In the genomic region with DNA sequence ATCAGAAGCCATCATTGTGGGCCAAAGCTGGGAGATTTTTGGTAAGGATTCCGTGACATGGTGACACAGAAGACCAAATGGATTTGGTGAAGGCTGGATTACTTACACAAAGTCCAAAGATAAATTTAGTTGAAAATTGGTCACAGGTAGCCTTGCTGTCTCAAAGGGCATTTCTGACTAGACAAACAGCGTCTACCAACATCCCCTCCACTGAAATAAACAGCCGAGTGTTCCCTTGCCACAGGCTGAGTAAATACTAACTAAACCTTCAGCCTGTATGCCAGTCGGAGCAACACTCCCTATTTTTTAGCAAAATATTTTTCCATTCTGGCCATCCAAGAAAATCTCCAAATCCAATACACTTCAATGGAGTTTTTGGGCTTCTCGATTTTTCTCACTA, we compare ENCODE assay signal across 20 cellular contexts.
"Had no signal": no experiment of that assay in that cellular context is flagged by ENCODE, and none has a peak within 500 bp of the region (broad histone marks: within the 10 kb centered on the region; RNA-seq: fewer than 3 reads in every experiment).

No MANE protein-coding gene starts in this region.

- H3K4me3 ChIP-seq: esophagus muscularis mucosa, gastrocnemius medialis, heart right ventricle, left ventricle myocardium inferior, lung, neural progenitor cell, ovary, right atrium auricular region, suprapubic skin, tibial artery had no signal

- H3K4me2 ChIP-seq: neural progenitor cell had no signal

- H3K4me1 Mint-ChIP-seq: immature natural killer cell; naive thymus-derived CD8-positive, alpha-beta T cell; stimulated activated effector memory CD8-positive, alpha-beta T cell treated with anti-CD3 and anti-CD28 coated beads, Interleukin-12 subunit alpha, Interleukin-12 subunit beta, amount 100 ng/mL, for 72 hours had no signal

- H3K36me3 ChIP-seq: esophagus muscularis mucosa, gastrocnemius medialis, heart right ventricle, left ventricle myocardium inferior, neural progenitor cell, ovary, right atrium auricular region, suprapubic skin, tibial artery had no signal

- H3K9me3 Mint-ChIP-seq: dendritic cell treated with granulocyte-macrophage colony-stimulating factor and Interleukin-4, amounts not matched to agents 40 ng/mL and 50 ng/mL, for 4 days; effector memory CD8-positive, alpha-beta T cell; immature natural killer cell; naive thymus-derived CD8-positive, alpha-beta T cell; stimulated activated effector memory CD8-positive, alpha-beta T cell treated with anti-CD3 and anti-CD28 coated beads, Interleukin-12 subunit alpha, Interleukin-12 subunit beta, amount 100 ng/mL, for 72 hours had no signal

- DNase-seq: effector memory CD8-positive, alpha-beta T cell; gastrocnemius medialis; heart right ventricle; immature natural killer cell; left ventricle myocardium inferior; mesendoderm; naive thymus-derived CD8-positive, alpha-beta T cell; nucleus accumbens; ovary; stimulated activated CD4-positive, alpha-beta T cell treated with anti-CD3 and anti-CD28 coated beads, Interleukin-4, amount 100 ng/mL, for 1 hour; stimulated activated CD8-positive, alpha-beta memory T cell treated with anti-CD3 and anti-CD28 coated beads, Interleukin-4, amount 100 ng/mL, for 48 hours; stimulated activated naive CD8-positive, alpha-beta T cell treated with anti-CD3 and anti-CD28 coated beads, Interleukin-15, Interleukin-2, amounts not matched to agents 100 U/mL and 50 U/mL, for 24 hours; tibial artery had no signal

- H3K4me3 Mint-ChIP-seq: dendritic cell treated with granulocyte-macrophage colony-stimulating factor and Interleukin-4, amounts not matched to agents 40 ng/mL and 50 ng/mL, for 4 days; effector memory CD8-positive, alpha-beta T cell; immature natural killer cell; naive thymus-derived CD8-positive, alpha-beta T cell; neural progenitor cell; stimulated activated effector memory CD8-positive, alpha-beta T cell treated with anti-CD3 and anti-CD28 coated beads, Interleukin-12 subunit alpha, Interleukin-12 subunit beta, amount 100 ng/mL, for 72 hours had no signal

- H3K36me3 Mint-ChIP-seq: immature natural killer cell; naive thymus-derived CD8-positive, alpha-beta T cell; stimulated activated effector memory CD8-positive, alpha-beta T cell treated with anti-CD3 and anti-CD28 coated beads, Interleukin-12 subunit alpha, Interleukin-12 subunit beta, amount 100 ng/mL, for 72 hours had no signal

- H3K9me3 ChIP-seq: esophagus muscularis mucosa, gastrocnemius medialis, left ventricle myocardium inferior, ovary, right atrium auricular region, suprapubic skin, tibial artery had no signal

- H3K27me3 Mint-ChIP-seq: dendritic cell treated with granulocyte-macrophage colony-stimulating factor and Interleukin-4, amounts not matched to agents 40 ng/mL and 50 ng/mL, for 4 days had no signal

- H3K27ac ChIP-seq: esophagus muscularis mucosa, gastrocnemius medialis, heart right ventricle, left ventricle myocardium inferior, neural progenitor cell, ovary, right atrium auricular region, suprapubic skin, tibial artery had no signal

- ATAC-seq: effector memory CD8-positive, alpha-beta T cell; gastrocnemius medialis; heart right ventricle; naive thymus-derived CD8-positive, alpha-beta T cell; stimulated activated effector memory CD8-positive, alpha-beta T cell treated with anti-CD3 and anti-CD28 coated beads, Interleukin-12 subunit alpha, Interleukin-12 subunit beta, amount 100 ng/mL, for 72 hours; stimulated activated naive CD8-positive, alpha-beta T cell treated with anti-CD3 and anti-CD28 coated beads, Interleukin-15, Interleukin-2, amounts not matched to agents 100 U/mL and 50 U/mL, for 24 hours had no signal

- H3K4me1 ChIP-seq: esophagus muscularis mucosa, gastrocnemius medialis, left ventricle myocardium inferior, right atrium auricular region had no signal

- H3K9ac ChIP-seq: neural progenitor cell had no signal

- H3K27ac Mint-ChIP-seq: dendritic cell treated with granulocyte-macrophage colony-stimulating factor and Interleukin-4, amounts not matched to agents 40 ng/mL and 50 ng/mL, for 4 days; effector memory CD8-positive, alpha-beta T cell; immature natural killer cell; naive thymus-derived CD8-positive, alpha-beta T cell; neural progenitor cell; stimulated activated effector memory CD8-positive, alpha-beta T cell treated with anti-CD3 and anti-CD28 coated beads, Interleukin-12 subunit alpha, Interleukin-12 subunit beta, amount 100 ng/mL, for 72 hours had no signal

- H3K27me3 ChIP-seq: esophagus muscularis mucosa, gastrocnemius medialis, heart right ventricle, neural progenitor cell, ovary, right atrium auricular region, suprapubic skin, tibial artery had no signal
